In the genomic region with DNA sequence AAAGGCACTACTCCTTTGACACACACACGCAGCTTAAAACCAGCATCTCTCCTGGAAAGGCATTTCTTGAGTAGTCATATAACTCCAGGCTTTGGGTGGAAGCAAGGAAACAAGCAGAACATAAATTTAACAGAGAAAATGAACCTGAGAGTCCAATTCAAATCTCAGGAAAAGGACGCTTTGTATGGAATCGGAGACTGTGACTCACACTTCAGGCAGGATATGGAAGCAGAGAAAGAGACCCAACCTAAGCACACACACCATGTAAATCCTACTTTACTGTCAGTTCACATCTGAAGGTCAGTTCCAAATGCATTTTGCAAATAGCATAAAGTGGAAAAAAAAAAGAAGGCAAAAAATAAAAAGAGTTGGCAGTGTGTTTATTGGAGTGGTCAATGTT, we compare ENCODE assay signal across 35 cellular contexts.
"Had no signal": no experiment of that assay in that cellular context is flagged by ENCODE, and none has a peak within 500 bp of the region (broad histone marks: within the 10 kb centered on the region; RNA-seq: fewer than 3 reads in every experiment).

No MANE protein-coding gene starts in this region.

- H3K4me2 ChIP-seq: KMS-11 had no signal

- H3K36me3 ChIP-seq: MG63 had no signal

- H3K9me3 ChIP-seq: MG63 had no signal

- H3K27me3 ChIP-seq: MG63 had no signal

- DNase-seq: Karpas-422, Kasumi-1, KG1, MG63, MM.1S, MV-4-11, NCI-H1048, NCI-H1092, NCI-H1092 treated with DMSO at 0.1 percent for 48 hours, NCI-H1105, NCI-H1105 treated with DMSO at 0.1 percent for 48 hours, NCI-H1417, NCI-H1417 treated with DMSO at 0.1 percent for 48 hours, NCI-H1436, NCI-H146, NCI-H1694, NCI-H1694 treated with DMSO at 0.1 percent for 48 hours, NCI-H187, NCI-H187 treated with DMSO at 0.1 percent for 48 hours, NCI-H1930, NCI-H2029, NCI-H2029 treated with DMSO at 0.1 percent for 48 hours, NCI-H2081, NCI-H2081 treated with DMSO at 0.1 percent for 48 hours, NCI-H2107, NCI-H2171, NCI-H2171 treated with DMSO at 0.1 percent for 48 hours, NCI-H2227 treated with DMSO at 0.1 percent for 48 hours, NCI-H226, NCI-H345, NCI-H446, NCI-H446 treated with DMSO at 0.1 percent for 48 hours, NCI-H510A, NCI-H510A treated with DMSO at 0.1 percent for 48 hours had no signal

- H3K9ac ChIP-seq: KMS-11 had no signal

- H3K27ac ChIP-seq: KMS-11 had no signal

- H3K4me3 ChIP-seq: MG63 had no signal
